Comparison of ENCODE assay signal across 23 cellular contexts in the genomic region with DNA sequence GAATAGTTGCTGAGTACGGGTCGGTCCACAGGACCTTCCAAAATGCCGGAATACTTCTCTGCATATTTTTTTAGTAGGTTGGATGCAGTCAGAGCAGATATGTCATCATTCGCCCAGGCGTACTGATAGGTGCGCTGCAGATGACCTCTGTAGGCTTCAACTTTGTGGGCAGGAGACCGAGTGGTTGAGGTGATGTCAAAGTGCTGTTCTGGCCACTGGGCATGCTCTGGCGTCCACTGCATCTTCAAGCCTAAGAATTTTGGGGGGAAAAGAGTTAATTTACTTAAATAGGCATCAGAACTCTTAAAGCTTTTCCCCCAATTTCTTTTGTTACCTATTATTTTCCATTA.
"Had no signal": no experiment of that assay in that cellular context is flagged by ENCODE, and none has a peak within 500 bp of the region (broad histone marks: within the 10 kb centered on the region; RNA-seq: fewer than 3 reads in every experiment).

No MANE protein-coding gene starts in this region.

- H3K27ac ChIP-seq: SJSA1 had no signal

- ATAC-seq: activated naive CD4-positive, alpha-beta T cell treated with anti-CD3 and anti-CD28 coated beads, Interleukin-2, amount 50 U/mL, for 72 hours; activated naive CD8-positive, alpha-beta T cell treated with anti-CD3 and anti-CD28 coated beads, Interleukin-2, amount 50 U/mL, for 24 hours; activated T-cell treated with anti-CD3 and anti-CD28 coated beads, Interleukin-2, amount 50 U/mL, for 4 hours had no signal

- H3K27ac Mint-ChIP-seq: activated B cell treated with CpG ODN at 0.5 μM for 24 hours; activated CD4-positive, alpha-beta T cell treated with anti-CD3 and anti-CD28 coated beads, Interleukin-2, amount 10 ng/mL, durations not matched to agents 24 days and 14 days; activated naive CD4-positive, alpha-beta T cell treated with anti-CD3 and anti-CD28 coated beads, Interleukin-2, amount 50 U/mL, for 72 hours; activated naive CD8-positive, alpha-beta T cell treated with anti-CD3 and anti-CD28 coated beads, Interleukin-2, amount 50 U/mL, for 24 hours; T-helper 2 cell treated with Interferon-gamma antibody and Interleukin-4, amounts not matched to agents 5 μg/mL and 100 μg/mL, for 36 hours had no signal

- H3K9me3 ChIP-seq: SJSA1 had no signal

- H3K9me3 Mint-ChIP-seq: activated B cell treated with CpG ODN at 0.5 μM for 24 hours; activated CD4-positive, alpha-beta T cell treated with anti-CD3 and anti-CD28 coated beads, Interleukin-2, amount 10 ng/mL, durations not matched to agents 24 days and 14 days; activated naive CD8-positive, alpha-beta T cell treated with anti-CD3 and anti-CD28 coated beads, Interleukin-2, amount 50 U/mL, for 24 hours; activated T-cell treated with anti-CD3 and anti-CD28 coated beads, Interleukin-2, amount 50 U/mL, for 4 hours; brain; T-helper 2 cell treated with Interferon-gamma antibody and Interleukin-4, amounts not matched to agents 5 μg/mL and 100 μg/mL, for 36 hours had no signal

- FAIRE-seq: astrocyte had no signal

- H3K4me3 Mint-ChIP-seq: activated B cell treated with CpG ODN at 0.5 μM for 24 hours; activated CD4-positive, alpha-beta T cell treated with anti-CD3 and anti-CD28 coated beads, Interleukin-2, amount 10 ng/mL, durations not matched to agents 24 days and 14 days; activated naive CD8-positive, alpha-beta T cell treated with anti-CD3 and anti-CD28 coated beads, Interleukin-2, amount 50 U/mL, for 24 hours; activated T-cell treated with anti-CD3 and anti-CD28 coated beads, Interleukin-2, amount 50 U/mL, for 4 hours; T-helper 2 cell treated with Interferon-gamma antibody and Interleukin-4, amounts not matched to agents 5 μg/mL and 100 μg/mL, for 36 hours had no signal

- H3K27me3 ChIP-seq: SJSA1 had no signal

- H3K4me1 Mint-ChIP-seq: activated B cell treated with CpG ODN at 0.5 μM for 24 hours; activated CD4-positive, alpha-beta T cell treated with anti-CD3 and anti-CD28 coated beads, Interleukin-2, amount 10 ng/mL, durations not matched to agents 24 days and 14 days; activated naive CD8-positive, alpha-beta T cell treated with anti-CD3 and anti-CD28 coated beads, Interleukin-2, amount 50 U/mL, for 24 hours had no signal

- H3K36me3 Mint-ChIP-seq: activated naive CD4-positive, alpha-beta T cell treated with anti-CD3 and anti-CD28 coated beads, Interleukin-2, amount 50 U/mL, for 72 hours had no signal

- H3K27me3 Mint-ChIP-seq: activated B cell treated with CpG ODN at 0.5 μM for 24 hours; activated CD4-positive, alpha-beta T cell treated with anti-CD3 and anti-CD28 coated beads, Interleukin-2, amount 10 ng/mL, durations not matched to agents 24 days and 14 days; activated naive CD8-positive, alpha-beta T cell treated with anti-CD3 and anti-CD28 coated beads, Interleukin-2, amount 50 U/mL, for 24 hours; brain had no signal

- DNase-seq: activated B cell treated with CpG ODN at 0.5 μM for 24 hours; activated CD4-positive, alpha-beta T cell treated with anti-CD3 and anti-CD28 coated beads for 1 hour; activated CD4-positive, alpha-beta T cell treated with anti-CD3 and anti-CD28 coated beads, Interleukin-2, amount 10 ng/mL, durations not matched to agents 24 days and 14 days; activated CD4-positive, alpha-beta T cell treated with anti-CD3 and anti-CD28 coated beads, Interleukin-2, amount 50 U/mL, for 48 hours; activated CD8-positive, alpha-beta memory T cell treated with anti-CD3 and anti-CD28 coated beads for 24 hours; activated effector memory CD4-positive, alpha-beta T cell treated with anti-CD3 and anti-CD28 coated beads, Interleukin-2, amount 50 U/mL, for 16 hours; activated naive CD4-positive, alpha-beta T cell treated with Interleukin-2 at 50 U/mL for 16 hours; activated naive CD8-positive, alpha-beta T cell treated with anti-CD3 and anti-CD28 coated beads, Interleukin-2, amount 50 U/mL, for 24 hours; activated T-cell treated with anti-CD3 and anti-CD28 coated beads, Interleukin-2, amount 50 U/mL, for 4 hours; amniotic stem cell; Kasumi-1; NCI-H1092; NCI-H1417; NCI-H2107; NCI-H345; NCI-H510A; RPMI8226; SHP77 had no signal

- H3K4me3 ChIP-seq: SJSA1 had no signal
